In the genomic region with DNA sequence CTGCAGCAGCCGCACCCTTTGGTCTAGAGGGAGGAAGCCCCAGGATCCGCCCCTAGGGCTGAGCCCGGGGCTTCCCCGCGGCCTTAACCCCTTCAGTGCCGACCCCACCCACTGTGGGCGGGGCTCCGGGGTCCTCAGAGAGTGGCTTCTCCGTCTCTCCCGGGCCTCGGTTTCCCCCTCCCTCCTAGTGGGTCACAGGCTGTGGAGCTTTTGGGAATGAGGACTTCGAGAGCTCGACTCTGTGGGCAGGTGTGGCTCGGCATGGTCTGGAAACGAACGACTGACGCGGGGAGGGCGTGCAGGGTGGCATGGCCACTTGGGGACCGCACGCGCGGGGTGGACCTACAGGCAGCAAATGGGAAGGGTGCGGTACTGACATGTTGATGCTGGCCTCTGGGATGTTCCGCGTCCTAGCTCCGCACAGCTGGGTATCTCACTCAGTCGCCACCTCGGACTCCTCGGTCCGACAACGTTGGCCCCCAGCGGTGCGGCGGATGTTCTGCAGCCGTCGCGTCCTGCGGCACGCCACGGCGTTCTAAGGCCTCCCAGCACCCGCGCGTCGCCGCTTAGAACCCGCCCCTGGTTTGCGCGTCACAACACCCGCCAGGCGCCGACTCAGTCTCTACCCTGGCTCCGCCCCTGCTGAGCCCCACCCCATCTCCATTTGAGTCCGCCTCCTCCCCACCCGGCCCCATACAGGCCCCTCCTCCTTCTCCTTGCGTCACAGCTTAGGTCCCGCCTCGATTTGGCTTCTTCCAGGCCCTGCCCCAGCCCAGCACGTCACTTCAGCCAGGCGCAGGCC, we compare ENCODE assay signal across 1 cellular context.
TF ChIP-seq lines count a peak whose summit lies in the region.

A gene with protein sequence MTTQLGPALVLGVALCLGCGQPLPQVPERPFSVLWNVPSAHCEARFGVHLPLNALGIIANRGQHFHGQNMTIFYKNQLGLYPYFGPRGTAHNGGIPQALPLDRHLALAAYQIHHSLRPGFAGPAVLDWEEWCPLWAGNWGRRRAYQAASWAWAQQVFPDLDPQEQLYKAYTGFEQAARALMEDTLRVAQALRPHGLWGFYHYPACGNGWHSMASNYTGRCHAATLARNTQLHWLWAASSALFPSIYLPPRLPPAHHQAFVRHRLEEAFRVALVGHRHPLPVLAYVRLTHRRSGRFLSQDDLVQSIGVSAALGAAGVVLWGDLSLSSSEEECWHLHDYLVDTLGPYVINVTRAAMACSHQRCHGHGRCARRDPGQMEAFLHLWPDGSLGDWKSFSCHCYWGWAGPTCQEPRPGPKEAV (minus strand): TSS at position 570 of the 802 bp plus-strand sequence. CDS start 3,803 bp downstream, outside the sequence.
A gene with protein sequence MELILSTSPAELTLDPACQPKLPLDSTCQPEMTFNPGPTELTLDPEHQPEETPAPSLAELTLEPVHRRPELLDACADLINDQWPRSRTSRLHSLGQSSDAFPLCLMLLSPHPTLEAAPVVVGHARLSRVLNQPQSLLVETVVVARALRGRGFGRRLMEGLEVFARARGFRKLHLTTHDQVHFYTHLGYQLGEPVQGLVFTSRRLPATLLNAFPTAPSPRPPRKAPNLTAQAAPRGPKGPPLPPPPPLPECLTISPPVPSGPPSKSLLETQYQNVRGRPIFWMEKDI (minus strand): TSS at position 570 of the 802 bp plus-strand sequence. CDS start 1,942 bp downstream, outside the sequence.

TF ChIP-seq in K562, 482 proteins besides CTCF, POLR2A, EP300 and RAD21 (continued from another document and continues in another):
- TF ChIP-seq FOXA3 (CRISPR knock-in tag; conservative IDR thresholded peaks at IDR 0.05 in 1 of 2, IDR thresholded peaks at IDR 0.05 in 1 of 2): peak in 1 of 2 experiments; percentile 39; a peak in 1 of 4 replicates
- no peak for TF ChIP-seq SNRNP70 (optimal IDR thresholded peaks at IDR 0.05; ENCODE audit: low read depth, low read length)
- TF ChIP-seq MBD2 (IDR thresholded peaks at IDR 0.05; ENCODE audit: borderline replicate concordance, low read depth): peak; percentile 18; the same call in 1 of the 2 replicates
- TF ChIP-seq TOE1 (IDR thresholded peaks at IDR 0.05; ENCODE audit: borderline replicate concordance): 0 out of 2 replicates have a peak, but pooled peaks have one; percentile 40
- TF ChIP-seq TOE1 (CRISPR knock-in tag; IDR thresholded peaks at IDR 0.05; ENCODE audit: borderline replicate concordance, low read depth): no peak
- no peak for TF ChIP-seq ZNF507 (tag; conservative IDR thresholded peaks at IDR 0.05)
- peak; percentile 68 for TF ChIP-seq POLR2AphosphoS2 (IDR thresholded peaks at IDR 0.05; ENCODE audit: low read length)
- TF ChIP-seq ARID1B (IDR thresholded peaks at IDR 0.05): peak; percentile 13; the same call in 1 of the 2 replicates
- TF ChIP-seq CREB1 (IDR thresholded peaks at IDR 0.05): peak; percentile 87
- peak; percentile 89 for TF ChIP-seq CREB1 (CRISPR knock-in tag; IDR thresholded peaks at IDR 0.05)
- TF ChIP-seq, protein P1, sequence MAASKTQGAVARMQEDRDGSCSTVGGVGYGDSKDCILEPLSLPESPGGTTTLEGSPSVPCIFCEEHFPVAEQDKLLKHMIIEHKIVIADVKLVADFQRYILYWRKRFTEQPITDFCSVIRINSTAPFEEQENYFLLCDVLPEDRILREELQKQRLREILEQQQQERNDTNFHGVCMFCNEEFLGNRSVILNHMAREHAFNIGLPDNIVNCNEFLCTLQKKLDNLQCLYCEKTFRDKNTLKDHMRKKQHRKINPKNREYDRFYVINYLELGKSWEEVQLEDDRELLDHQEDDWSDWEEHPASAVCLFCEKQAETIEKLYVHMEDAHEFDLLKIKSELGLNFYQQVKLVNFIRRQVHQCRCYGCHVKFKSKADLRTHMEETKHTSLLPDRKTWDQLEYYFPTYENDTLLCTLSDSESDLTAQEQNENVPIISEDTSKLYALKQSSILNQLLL (CRISPR knock-in tag; IDR thresholded peaks at IDR 0.05; ENCODE audit: borderline replicate concordance): no peak
- TF ChIP-seq SIN3A (IDR thresholded peaks at IDR 0.05; ENCODE audit: borderline replicate concordance in 2 of 2, control insufficient read depth in 1 of 2, low read depth in 2 of 2, low read length in 2 of 2): peak; percentile 46 to 93; a peak in 2 of 4 replicates
- no peak for TF ChIP-seq TCF3 (CRISPR knock-in tag; IDR thresholded peaks at IDR 0.05)
- peak; percentile 52 for TF ChIP-seq C11orf30 (IDR thresholded peaks at IDR 0.05; ENCODE audit: low read depth)
- peak; percentile 21 for TF ChIP-seq TBP (optimal IDR thresholded peaks at IDR 0.05; ENCODE audit: low read depth, low read length)
- peak; percentile 35 for TF ChIP-seq DACH1 (IDR thresholded peaks at IDR 0.05; ENCODE audit: partially characterized antibody)
- TF ChIP-seq, protein P2, sequence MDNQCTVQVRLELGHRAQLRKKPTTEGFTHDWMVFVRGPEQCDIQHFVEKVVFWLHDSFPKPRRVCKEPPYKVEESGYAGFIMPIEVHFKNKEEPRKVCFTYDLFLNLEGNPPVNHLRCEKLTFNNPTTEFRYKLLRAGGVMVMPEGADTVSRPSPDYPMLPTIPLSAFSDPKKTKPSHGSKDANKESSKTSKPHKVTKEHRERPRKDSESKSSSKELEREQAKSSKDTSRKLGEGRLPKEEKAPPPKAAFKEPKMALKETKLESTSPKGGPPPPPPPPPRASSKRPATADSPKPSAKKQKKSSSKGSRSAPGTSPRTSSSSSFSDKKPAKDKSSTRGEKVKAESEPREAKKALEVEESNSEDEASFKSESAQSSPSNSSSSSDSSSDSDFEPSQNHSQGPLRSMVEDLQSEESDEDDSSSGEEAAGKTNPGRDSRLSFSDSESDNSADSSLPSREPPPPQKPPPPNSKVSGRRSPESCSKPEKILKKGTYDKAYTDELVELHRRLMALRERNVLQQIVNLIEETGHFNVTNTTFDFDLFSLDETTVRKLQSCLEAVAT (IDR thresholded peaks at IDR 0.05): no peak
- no peak for TF ChIP-seq HDGF (IDR thresholded peaks at IDR 0.05)
- TF ChIP-seq, protein P3, sequence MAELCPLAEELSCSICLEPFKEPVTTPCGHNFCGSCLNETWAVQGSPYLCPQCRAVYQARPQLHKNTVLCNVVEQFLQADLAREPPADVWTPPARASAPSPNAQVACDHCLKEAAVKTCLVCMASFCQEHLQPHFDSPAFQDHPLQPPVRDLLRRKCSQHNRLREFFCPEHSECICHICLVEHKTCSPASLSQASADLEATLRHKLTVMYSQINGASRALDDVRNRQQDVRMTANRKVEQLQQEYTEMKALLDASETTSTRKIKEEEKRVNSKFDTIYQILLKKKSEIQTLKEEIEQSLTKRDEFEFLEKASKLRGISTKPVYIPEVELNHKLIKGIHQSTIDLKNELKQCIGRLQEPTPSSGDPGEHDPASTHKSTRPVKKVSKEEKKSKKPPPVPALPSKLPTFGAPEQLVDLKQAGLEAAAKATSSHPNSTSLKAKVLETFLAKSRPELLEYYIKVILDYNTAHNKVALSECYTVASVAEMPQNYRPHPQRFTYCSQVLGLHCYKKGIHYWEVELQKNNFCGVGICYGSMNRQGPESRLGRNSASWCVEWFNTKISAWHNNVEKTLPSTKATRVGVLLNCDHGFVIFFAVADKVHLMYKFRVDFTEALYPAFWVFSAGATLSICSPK (IDR thresholded peaks at IDR 0.05; ENCODE audit: borderline replicate concordance): no peak
- no peak for TF ChIP-seq MEF2D (tag; conservative IDR thresholded peaks at IDR 0.05; ENCODE audit: low read depth)
- TF ChIP-seq SPI1 (IDR thresholded peaks at IDR 0.05; ENCODE audit: borderline replicate concordance, low read depth, low read length): 0 out of 2 replicates have a peak, but pooled peaks have one; percentile 13
- peak; percentile 34 for TF ChIP-seq CCNT2 (IDR thresholded peaks at IDR 0.05; ENCODE audit: borderline replicate concordance, extremely low read depth, insufficient read length, low read depth, low read length)
- TF ChIP-seq, protein P4, sequence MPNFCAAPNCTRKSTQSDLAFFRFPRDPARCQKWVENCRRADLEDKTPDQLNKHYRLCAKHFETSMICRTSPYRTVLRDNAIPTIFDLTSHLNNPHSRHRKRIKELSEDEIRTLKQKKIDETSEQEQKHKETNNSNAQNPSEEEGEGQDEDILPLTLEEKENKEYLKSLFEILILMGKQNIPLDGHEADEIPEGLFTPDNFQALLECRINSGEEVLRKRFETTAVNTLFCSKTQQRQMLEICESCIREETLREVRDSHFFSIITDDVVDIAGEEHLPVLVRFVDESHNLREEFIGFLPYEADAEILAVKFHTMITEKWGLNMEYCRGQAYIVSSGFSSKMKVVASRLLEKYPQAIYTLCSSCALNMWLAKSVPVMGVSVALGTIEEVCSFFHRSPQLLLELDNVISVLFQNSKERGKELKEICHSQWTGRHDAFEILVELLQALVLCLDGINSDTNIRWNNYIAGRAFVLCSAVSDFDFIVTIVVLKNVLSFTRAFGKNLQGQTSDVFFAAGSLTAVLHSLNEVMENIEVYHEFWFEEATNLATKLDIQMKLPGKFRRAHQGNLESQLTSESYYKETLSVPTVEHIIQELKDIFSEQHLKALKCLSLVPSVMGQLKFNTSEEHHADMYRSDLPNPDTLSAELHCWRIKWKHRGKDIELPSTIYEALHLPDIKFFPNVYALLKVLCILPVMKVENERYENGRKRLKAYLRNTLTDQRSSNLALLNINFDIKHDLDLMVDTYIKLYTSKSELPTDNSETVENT (CRISPR knock-in tag; IDR thresholded peaks at IDR 0.05): peak; percentile 53; the same call in 1 of the 2 replicates
- peak in 2 of 3 experiments; percentile 20 to 49 for TF ChIP-seq YY1 (IDR thresholded peaks at IDR 0.05; ENCODE audit: borderline replicate concordance in 1 of 3, control insufficient read depth in 1 of 3, extremely low read depth in 1 of 3, insufficient read depth in 3 of 3, insufficient read length in 1 of 3, insufficient replicate concordance in 2 of 3, low read depth in 1 of 3, low read length in 2 of 3)
- TF ChIP-seq BCOR (IDR thresholded peaks at IDR 0.05): 0 out of 2 replicates have a peak, but pooled peaks have one; percentile 45
- TF ChIP-seq, protein P5, sequence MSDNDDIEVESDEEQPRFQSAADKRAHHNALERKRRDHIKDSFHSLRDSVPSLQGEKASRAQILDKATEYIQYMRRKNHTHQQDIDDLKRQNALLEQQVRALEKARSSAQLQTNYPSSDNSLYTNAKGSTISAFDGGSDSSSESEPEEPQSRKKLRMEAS (CRISPR knock-in tag; IDR thresholded peaks at IDR 0.05): peak; percentile 74
- TF ChIP-seq XRCC5 (IDR thresholded peaks at IDR 0.05; ENCODE audit: low read depth, low read length): peak; percentile 89
- TF ChIP-seq, protein P6, sequence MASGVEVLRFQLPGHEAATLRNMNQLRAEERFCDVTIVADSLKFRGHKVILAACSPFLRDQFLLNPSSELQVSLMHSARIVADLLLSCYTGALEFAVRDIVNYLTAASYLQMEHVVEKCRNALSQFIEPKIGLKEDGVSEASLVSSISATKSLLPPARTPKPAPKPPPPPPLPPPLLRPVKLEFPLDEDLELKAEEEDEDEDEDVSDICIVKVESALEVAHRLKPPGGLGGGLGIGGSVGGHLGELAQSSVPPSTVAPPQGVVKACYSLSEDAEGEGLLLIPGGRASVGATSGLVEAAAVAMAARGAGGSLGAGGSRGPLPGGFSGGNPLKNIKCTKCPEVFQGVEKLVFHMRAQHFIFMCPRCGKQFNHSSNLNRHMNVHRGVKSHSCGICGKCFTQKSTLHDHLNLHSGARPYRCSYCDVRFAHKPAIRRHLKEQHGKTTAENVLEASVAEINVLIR (CRISPR knock-in tag; IDR thresholded peaks at IDR 0.05): peak; percentile 64; the same call in 1 of the 2 replicates
- TF ChIP-seq ZBTB7A (IDR thresholded peaks at IDR 0.05; ENCODE audit: borderline replicate concordance, control insufficient read depth, low read depth, low read length): peak; percentile 76; the same call in 1 of the 2 replicates
- TF ChIP-seq HCFC1 (IDR thresholded peaks at IDR 0.05; ENCODE audit: low read depth, low read length): peak; percentile 54
- TF ChIP-seq SMARCE1 (IDR thresholded peaks at IDR 0.05): peak; percentile 25; the same call in 1 of the 2 replicates
- no peak for TF ChIP-seq ETV5 (CRISPR knock-in tag; IDR thresholded peaks at IDR 0.05; ENCODE audit: low read depth)
- TF ChIP-seq MAZ (CRISPR knock-in tag; conservative IDR thresholded peaks at IDR 0.05 in 1 of 2, IDR thresholded peaks at IDR 0.05 in 1 of 2): peak in 1 of 2 experiments; percentile 46; a peak in 3 of 4 replicates
- no peak for TF ChIP-seq FUS (optimal IDR thresholded peaks at IDR 0.05; ENCODE audit: low read depth, low read length)
- TF ChIP-seq, protein P7, sequence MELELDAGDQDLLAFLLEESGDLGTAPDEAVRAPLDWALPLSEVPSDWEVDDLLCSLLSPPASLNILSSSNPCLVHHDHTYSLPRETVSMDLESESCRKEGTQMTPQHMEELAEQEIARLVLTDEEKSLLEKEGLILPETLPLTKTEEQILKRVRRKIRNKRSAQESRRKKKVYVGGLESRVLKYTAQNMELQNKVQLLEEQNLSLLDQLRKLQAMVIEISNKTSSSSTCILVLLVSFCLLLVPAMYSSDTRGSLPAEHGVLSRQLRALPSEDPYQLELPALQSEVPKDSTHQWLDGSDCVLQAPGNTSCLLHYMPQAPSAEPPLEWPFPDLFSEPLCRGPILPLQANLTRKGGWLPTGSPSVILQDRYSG (tag; conservative IDR thresholded peaks at IDR 0.05; ENCODE audit: low read depth): no peak
- peak; percentile 60 for TF ChIP-seq SUPT5H (IDR thresholded peaks at IDR 0.05)
- TF ChIP-seq, protein P8, sequence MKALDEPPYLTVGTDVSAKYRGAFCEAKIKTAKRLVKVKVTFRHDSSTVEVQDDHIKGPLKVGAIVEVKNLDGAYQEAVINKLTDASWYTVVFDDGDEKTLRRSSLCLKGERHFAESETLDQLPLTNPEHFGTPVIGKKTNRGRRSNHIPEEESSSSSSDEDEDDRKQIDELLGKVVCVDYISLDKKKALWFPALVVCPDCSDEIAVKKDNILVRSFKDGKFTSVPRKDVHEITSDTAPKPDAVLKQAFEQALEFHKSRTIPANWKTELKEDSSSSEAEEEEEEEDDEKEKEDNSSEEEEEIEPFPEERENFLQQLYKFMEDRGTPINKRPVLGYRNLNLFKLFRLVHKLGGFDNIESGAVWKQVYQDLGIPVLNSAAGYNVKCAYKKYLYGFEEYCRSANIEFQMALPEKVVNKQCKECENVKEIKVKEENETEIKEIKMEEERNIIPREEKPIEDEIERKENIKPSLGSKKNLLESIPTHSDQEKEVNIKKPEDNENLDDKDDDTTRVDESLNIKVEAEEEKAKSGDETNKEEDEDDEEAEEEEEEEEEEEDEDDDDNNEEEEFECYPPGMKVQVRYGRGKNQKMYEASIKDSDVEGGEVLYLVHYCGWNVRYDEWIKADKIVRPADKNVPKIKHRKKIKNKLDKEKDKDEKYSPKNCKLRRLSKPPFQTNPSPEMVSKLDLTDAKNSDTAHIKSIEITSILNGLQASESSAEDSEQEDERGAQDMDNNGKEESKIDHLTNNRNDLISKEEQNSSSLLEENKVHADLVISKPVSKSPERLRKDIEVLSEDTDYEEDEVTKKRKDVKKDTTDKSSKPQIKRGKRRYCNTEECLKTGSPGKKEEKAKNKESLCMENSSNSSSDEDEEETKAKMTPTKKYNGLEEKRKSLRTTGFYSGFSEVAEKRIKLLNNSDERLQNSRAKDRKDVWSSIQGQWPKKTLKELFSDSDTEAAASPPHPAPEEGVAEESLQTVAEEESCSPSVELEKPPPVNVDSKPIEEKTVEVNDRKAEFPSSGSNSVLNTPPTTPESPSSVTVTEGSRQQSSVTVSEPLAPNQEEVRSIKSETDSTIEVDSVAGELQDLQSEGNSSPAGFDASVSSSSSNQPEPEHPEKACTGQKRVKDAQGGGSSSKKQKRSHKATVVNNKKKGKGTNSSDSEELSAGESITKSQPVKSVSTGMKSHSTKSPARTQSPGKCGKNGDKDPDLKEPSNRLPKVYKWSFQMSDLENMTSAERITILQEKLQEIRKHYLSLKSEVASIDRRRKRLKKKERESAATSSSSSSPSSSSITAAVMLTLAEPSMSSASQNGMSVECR (CRISPR knock-in tag; IDR thresholded peaks at IDR 0.05): peak; percentile 93
- TF ChIP-seq FOXP1 (CRISPR knock-in tag; IDR thresholded peaks at IDR 0.05): 0 out of 2 replicates have a peak, but pooled peaks have one; percentile 42
- TF ChIP-seq POLR2B (IDR thresholded peaks at IDR 0.05; ENCODE audit: low read depth, partially characterized antibody): peak; percentile 70
- TF ChIP-seq SAP30 (IDR thresholded peaks at IDR 0.05; ENCODE audit: borderline replicate concordance, insufficient read depth, low read depth, low read length, poor library complexity, severe bottlenecking): peak; percentile 88
